Comparison of ENCODE assay signal across 8 cellular contexts in genomic region chr11:1763796-1764661, GRCh38. TPM values are rescaled to one million over a fixed set of nuclear protein-coding genes. Genes with fewer than 3 reads are reported as not detected.
DNase-seq lines count a peak whose midpoint lies in the region; ATAC-seq and TF ChIP-seq lines count a peak whose summit lies in the region.

TSS of gene CTSD (minus strand) at chr11:1763927. CDS start at chr11:1763859, 68 bp downstream.

- H2AFZ ChIP-seq in PC-9, result peak within 1 kb of the TSS; percentile 76

- H3K27ac ChIP-seq in CD4-positive, alpha-beta T cell (ENCODE audit: low read depth, low read length), result peak within 1 kb of the TSS; percentile 65
- peak within 1 kb of the TSS; percentile 79 for H3K27ac ChIP-seq in HL-60 (replicated peaks)
- peak within 1 kb of the TSS; percentile 80 for H3K27ac ChIP-seq in PC-9
- H3K27ac ChIP-seq in esophagus squamous epithelium, result peak within 1 kb of the TSS; percentile 87 to 96 (median 94)

- peaks cover 29% of the 10 kb centered on the region for H3K4me1 Mint-ChIP-seq in CD4-positive, alpha-beta T cell (ENCODE audit: low read depth)
- peaks cover 12 to 25% (median 23%) of the 10 kb centered on the region in 3 donors for H3K4me1 Mint-ChIP-seq in naive B cell
- H3K4me1 Mint-ChIP-seq in stimulated activated effector memory CD8-positive, alpha-beta T cell treated with anti-CD3 and anti-CD28 coated beads, Interleukin-12 subunit alpha, Interleukin-12 subunit beta, amount 100 ng/mL, for 72 hours, result peaks cover 34% of the 10 kb centered on the region

- H3K27ac Mint-ChIP-seq in CD4-positive, alpha-beta T cell, result peak within 1 kb of the TSS; percentile 81
- peak within 1 kb of the TSS; percentile 29 to 96 (median 92) for H3K27ac Mint-ChIP-seq in naive B cell
- H3K27ac Mint-ChIP-seq in stimulated activated effector memory CD8-positive, alpha-beta T cell treated with anti-CD3 and anti-CD28 coated beads, Interleukin-12 subunit alpha, Interleukin-12 subunit beta, amount 100 ng/mL, for 72 hours, result peak within 1 kb of the TSS; percentile 86

- no peaks in the 10 kb centered on the region for H3K9me2 ChIP-seq in PC-9 (ENCODE audit: insufficient read depth)

- H3K4me2 ChIP-seq in PC-9, result peak within 1 kb of the TSS; percentile 85

- H3K36me3 Mint-ChIP-seq in CD4-positive, alpha-beta T cell (ENCODE audit: low read depth), result no peaks in the 10 kb centered on the region
- H3K36me3 Mint-ChIP-seq in naive B cell, result no peaks in the 10 kb centered on the region
- peaks cover 10% of the 10 kb centered on the region for H3K36me3 Mint-ChIP-seq in stimulated activated effector memory CD8-positive, alpha-beta T cell treated with anti-CD3 and anti-CD28 coated beads, Interleukin-12 subunit alpha, Interleukin-12 subunit beta, amount 100 ng/mL, for 72 hours

- H3K36me3 ChIP-seq in PC-9 (ENCODE audit: low read depth) (0 out of 2 replicates have a peak, but pooled peaks cover 4% of the 10 kb centered on the region), esophagus squamous epithelium (peaks cover 7 to 29% (median 19%) of the 10 kb centered on the region in 3 donors)

- H3K9me3 Mint-ChIP-seq in CD4-positive, alpha-beta T cell, result no peaks in the 10 kb centered on the region
- H3K9me3 Mint-ChIP-seq in naive B cell, result no peaks in the 10 kb centered on the region
- no peaks in the 10 kb centered on the region for H3K9me3 Mint-ChIP-seq in stimulated activated effector memory CD8-positive, alpha-beta T cell treated with anti-CD3 and anti-CD28 coated beads, Interleukin-12 subunit alpha, Interleukin-12 subunit beta, amount 100 ng/mL, for 72 hours

- CTCF ChIA-PET in CD4-positive, alpha-beta T cell (lab: Charles Lee), result interaction anchor here (0.7 to 1.3 kb wide), 2 partner anchors 118 to 388 kb away, joined by 3 to 7 read pairs; no protein-coding TSS in a partner anchor
- CTCF ChIA-PET in PC-9 (lab: Charles Lee), result interaction anchor here (0.6 kb wide), 5 partner anchors 24 to 203 kb away, joined by 3 to 14 read pairs (median 6); no protein-coding TSS in a partner anchor

- WGBS in esophagus squamous epithelium, 2 donors, result 12 to 16% methylated on average over 6 to 8 of the region's 85 CpGs

- TSS peak; percentile 50 for BruUV-seq in PC-9 (replicated peaks; lab: Mats Ljungman, UMichigan)

- peak; percentile 66 to 92 (median 84) for DNase-seq in CD4-positive, alpha-beta T cell
- peak; percentile 82 to 85 for DNase-seq in HL-60 (ENCODE audit: low read depth in 1 of 2, low spot score in 1 of 2)
- DNase-seq in PC-9, result peak in 1 of 2 experiments; percentile 83
- peak; percentile 91 to 94 for DNase-seq in activated T-cell treated with anti-CD3 and anti-CD28 coated beads, Interleukin-2, amount 50 U/mL, for 48 hours
- DNase-seq in esophagus squamous epithelium (lab: John Stamatoyannopoulos, UW), result no peak
- peak; percentile 84 for DNase-seq in naive B cell
- DNase-seq in stimulated activated effector memory CD8-positive, alpha-beta T cell treated with anti-CD3 and anti-CD28 coated beads, Interleukin-12 subunit alpha, Interleukin-12 subunit beta, amount 100 ng/mL, for 72 hours (ENCODE audit: low spot score in 2 of 2), result peak; percentile 96

- TF ChIP-seq POLR2A in esophagus squamous epithelium (IDR thresholded peaks at IDR 0.05), result peak in 2 of 4 donors; percentile 47 to 87

- intact Hi-C loops in CD4-positive, alpha-beta T cell (cut with DNase I, micrococcal nuclease), result loop anchor here in 1 of 2 experiments (5.0 to 10.0 kb wide), 5 partner anchors 88 to 1409 kb away; partner anchors contain the start of genes DUSP8, LSP1 and TSSC4
- intact Hi-C loops in PC-9 (cut with micrococcal nuclease; ENCODE audit: unreplicated experiment), result loop anchor here (1.0 kb wide), 1 partner anchor 59 kb away; no protein-coding TSS in a partner anchor
- intact Hi-C loops in esophagus squamous epithelium (cut with DNase I), result loop anchor here (5.0 kb wide), 1 partner anchor 68 kb away; the partner anchor contains the start of gene SYT8

- peaks cover 31% of the 10 kb centered on the region for H3K4me1 ChIP-seq in PC-9 (replicated peaks; ENCODE audit: insufficient read depth)
- peaks cover 38 to 58% (median 42%) of the 10 kb centered on the region in 3 donors for H3K4me1 ChIP-seq in esophagus squamous epithelium

- H3K27me3 ChIP-seq in CD4-positive, alpha-beta T cell (ENCODE audit: control insufficient read depth, insufficient read depth, low read length), result no peaks in the 10 kb centered on the region
- H3K27me3 ChIP-seq in HL-60 (ENCODE audit: insufficient read depth, poor library complexity, severe bottlenecking), result no peaks in the 10 kb centered on the region
- H3K27me3 ChIP-seq in PC-9 (ENCODE audit: insufficient read depth, low read depth), result no peaks in the 10 kb centered on the region
- no peaks in the 10 kb centered on the region for H3K27me3 ChIP-seq in esophagus squamous epithelium

- no peaks in the 10 kb centered on the region for H3K9me3 ChIP-seq in CD4-positive, alpha-beta T cell (ENCODE audit: control insufficient read depth, low read length)
- H3K9me3 ChIP-seq in PC-9 (ENCODE audit: insufficient read depth, low read depth) (no peaks in the 10 kb centered on the region), esophagus squamous epithelium (no peaks in the 10 kb centered on the region)

- POLR2A ChIA-PET in CD4-positive, alpha-beta T cell (lab: Charles Lee), result interaction anchor here (1.1 kb wide), 2 partner anchors 15 to 70 kb away, joined by 4 to 5 read pairs; no protein-coding TSS in a partner anchor
- POLR2A ChIA-PET in PC-9 (lab: Charles Lee; ENCODE audit: unreplicated experiment), result no interaction called here

- H3F3A ChIP-seq in PC-9 (ENCODE audit: insufficient read depth, low read depth), result peaks cover 16% of the 10 kb centered on the region; the same call in 1 of the 2 replicates

- H3K4me3 Mint-ChIP-seq in CD4-positive, alpha-beta T cell, result peak within 1 kb of the TSS; percentile 95
- H3K4me3 Mint-ChIP-seq in naive B cell, result peak within 1 kb of the TSS; percentile 92 to 97 (median 94)
- H3K4me3 Mint-ChIP-seq in stimulated activated effector memory CD8-positive, alpha-beta T cell treated with anti-CD3 and anti-CD28 coated beads, Interleukin-12 subunit alpha, Interleukin-12 subunit beta, amount 100 ng/mL, for 72 hours, result peak within 1 kb of the TSS; percentile 89

- H3K79me2 ChIP-seq in PC-9 (ENCODE audit: low read depth), result peaks cover 43% of the 10 kb centered on the region

- ATAC-seq in CD4-positive, alpha-beta T cell (ENCODE audit: poor library complexity), result peak; percentile 86
- ATAC-seq in GM19395 (IDR thresholded peaks at IDR 0.05; ENCODE audit: unreplicated experiment) (peak; percentile 66), naive B cell (ENCODE audit: low read depth in 2 of 2) (peak; percentile 84 to 91)
- ATAC-seq in stimulated activated effector memory CD8-positive, alpha-beta T cell treated with anti-CD3 and anti-CD28 coated beads, Interleukin-12 subunit alpha, Interleukin-12 subunit beta, amount 100 ng/mL, for 72 hours, result peak; percentile 82

- H3K27me3 Mint-ChIP-seq in CD4-positive, alpha-beta T cell, result no peaks in the 10 kb centered on the region
- H3K27me3 Mint-ChIP-seq in naive B cell, result peaks cover 0 to 6% (median 4%) of the 10 kb centered on the region in 3 donors

- H4K20me1 ChIP-seq in PC-9 (ENCODE audit: insufficient read depth), result no peaks in the 10 kb centered on the region

- H3K4me3 ChIP-seq in HL-60 (replicated peaks; ENCODE audit: insufficient read depth, low read length) (peak within 1 kb of the TSS; percentile 92), PC-9 (peak within 1 kb of the TSS; percentile 66), esophagus squamous epithelium (peak within 1 kb of the TSS; percentile 63 to 99 (median 87))

- TF ChIP-seq CTCF in CD4-positive, alpha-beta T cell (IDR thresholded peaks at IDR 0.05), result no peak
- TF ChIP-seq CTCF in HL-60 (IDR thresholded peaks at IDR 0.05; ENCODE audit: insufficient read depth, low read length), result no peak
- TF ChIP-seq CTCF in PC-9 (conservative IDR thresholded peaks at IDR 0.05), result no peak
- no peak for TF ChIP-seq CTCF in esophagus squamous epithelium (IDR thresholded peaks at IDR 0.05)

RNA-seq across cellular contexts. Expression of gene CTSD, which starts in this region (rescaled TPM):
- 10 to 100 TPM; 63.3 to 71.3 TPM for total RNA-seq in CD4-positive, alpha-beta T cell
- total RNA-seq in PC-9 (2021) (735 and 993 TPM in 2 replicates), esophagus squamous epithelium (100 to 1,000 TPM; 369 to 649 (median 567) TPM)
- polyA plus RNA-seq in naive B cell (ENCODE audit: low read depth in 6 of 6), result 10 to 100 TPM; 40.6 to 59.5 (median 51.8) TPM

Comparison
In these comparisons a context has a peak if more than half of its experiments do, and no peak if none do; other contexts are left out.
1. RNA of gene CTSD (total RNA-seq): 735 to 993 TPM in PC-9 and 369 to 649 TPM in esophagus squamous epithelium; 63.3 to 71.3 TPM in CD4-positive, alpha-beta T cell; every median in the first group is over 4 times any median in the second.
2. Peak in every context shown above with its lines, with median percentiles within 50 percentile points of each other: ATAC-seq, H3K27ac ChIP-seq, H3K27ac Mint-ChIP-seq, H3K4me3 Mint-ChIP-seq and H3K4me3 ChIP-seq.